Comparison of ENCODE assay signal across 10 cellular contexts in the genomic region with DNA sequence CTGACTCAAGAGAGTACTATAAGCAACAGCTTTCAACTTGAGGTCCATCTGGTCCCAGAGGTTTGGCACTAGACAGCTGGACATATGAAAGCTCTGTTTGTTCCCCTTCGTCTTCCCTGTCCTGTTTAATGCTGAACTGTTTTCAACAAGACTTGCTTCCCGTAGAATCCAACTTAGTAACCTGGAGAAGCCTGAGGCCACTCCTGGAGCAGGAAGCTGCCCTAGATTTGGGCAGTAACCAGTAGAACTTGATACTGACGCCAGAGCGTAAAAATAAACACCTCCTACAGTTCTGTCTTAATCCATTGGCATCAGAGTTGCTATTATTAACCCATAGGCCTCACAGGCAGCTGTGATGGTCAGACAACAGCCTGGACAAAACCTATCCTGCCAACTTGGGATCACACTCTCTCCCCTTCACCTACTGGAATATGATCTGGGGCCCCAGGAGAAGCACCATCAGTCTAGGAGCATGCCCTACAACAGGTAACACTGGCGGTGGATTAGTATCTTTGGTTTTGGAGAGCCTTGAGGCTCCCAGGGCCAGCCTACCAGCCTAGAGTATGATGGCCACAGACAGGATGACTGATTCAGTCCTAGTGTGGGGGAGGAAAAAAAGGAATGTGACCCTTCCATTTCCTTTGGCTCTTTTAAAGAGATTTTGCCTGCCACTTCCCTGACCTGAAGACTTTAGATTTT. TPM values are rescaled to one million over a fixed set of nuclear protein-coding genes. Genes with fewer than 3 reads are reported as not detected.
DNase-seq lines count a peak whose midpoint lies in the region; ATAC-seq and TF ChIP-seq lines count a peak whose summit lies in the region.
"Had no signal": no experiment of that assay in that cellular context is flagged by ENCODE, and none has a peak within 500 bp of the region (broad histone marks: within the 10 kb centered on the region; RNA-seq: fewer than 3 reads in every experiment).

No MANE protein-coding gene starts in this region.

- H3K27ac ChIP-seq in ascending aorta (peak overlapping the region; percentile 94 to 95), heart right ventricle (peak overlapping the region; percentile 66 to 91 (median 78)), rectal smooth muscle tissue (ENCODE audit: low read depth, low read length) (peak overlapping the region; percentile 84), OCI-LY7 (ENCODE audit: low read depth, low read length, poor library complexity, severe bottlenecking) (no peak overlapping the region)

- TF ChIP-seq CTCF in ascending aorta (IDR thresholded peaks at IDR 0.05) (no peak), heart right ventricle (IDR thresholded peaks at IDR 0.05) (no peak), OCI-LY7 (conservative IDR thresholded peaks at IDR 0.05; ENCODE audit: low read length) (no peak)
- TF ChIP-seq CTCF in activated CD8-positive, alpha-beta T cell treated with anti-CD3 and anti-CD28 coated beads for 36 hours (IDR thresholded peaks at IDR 0.05) = no peak

- intact Hi-C loops in ascending aorta (cut with DNase I) = loop anchor here (2.0 kb wide), 3 partner anchors 16 to 44 kb away; partner anchors contain the start of gene RUSC2
- intact Hi-C loops in heart right ventricle (cut with DNase I) = loop anchor here in 1 of 10 donors (5.0 kb wide), 1 partner anchor 33 kb away; no protein-coding TSS in a partner anchor
- intact Hi-C loops in activated CD8-positive, alpha-beta T cell treated with anti-CD3 and anti-CD28 coated beads for 36 hours (cut with micrococcal nuclease) = no loop called here
- intact Hi-C loops in OCI-LY7 (cut with micrococcal nuclease; ENCODE audit: unreplicated experiment) = no loop called here

- H3K27me3 Mint-ChIP-seq in activated CD8-positive, alpha-beta T cell treated with anti-CD3 and anti-CD28 coated beads for 36 hours = no peaks in the 10 kb centered on the region

- no peaks in the 10 kb centered on the region for H3K36me3 Mint-ChIP-seq in activated CD8-positive, alpha-beta T cell treated with anti-CD3 and anti-CD28 coated beads for 36 hours (ENCODE audit: low read depth)

- H3K9me3 ChIP-seq in ascending aorta (no peaks in the 10 kb centered on the region), heart right ventricle (no peaks in the 10 kb centered on the region), OCI-LY7 (ENCODE audit: low read length) (no peaks in the 10 kb centered on the region)

- H3K9ac ChIP-seq in rectal smooth muscle tissue (ENCODE audit: low read length) = no peak overlapping the region

- no peaks in the 10 kb centered on the region for H3K79me2 ChIP-seq in OCI-LY7 (ENCODE audit: insufficient read depth, low read depth, low read length)

- H3K4me1 Mint-ChIP-seq in activated CD8-positive, alpha-beta T cell treated with anti-CD3 and anti-CD28 coated beads for 36 hours (ENCODE audit: low read depth) = no peaks in the 10 kb centered on the region

- no peaks in the 10 kb centered on the region for H3K9me3 Mint-ChIP-seq in activated CD8-positive, alpha-beta T cell treated with anti-CD3 and anti-CD28 coated beads for 36 hours

- peak overlapping the region in 1 of 2 donors; percentile 25 for H3K4me3 ChIP-seq in ascending aorta
- peak overlapping the region in 1 of 10 donors; percentile 3 for H3K4me3 ChIP-seq in heart right ventricle
- H3K4me3 ChIP-seq in rectal smooth muscle tissue (ENCODE audit: low read length) = no peak overlapping the region
- no peak overlapping the region for H3K4me3 ChIP-seq in OCI-LY7 (ENCODE audit: low read depth, low read length, poor library complexity, severe bottlenecking)

- H3K4me2 ChIP-seq in OCI-LY7 (ENCODE audit: low read length) = no peak overlapping the region

- CTCF ChIA-PET in activated CD8-positive, alpha-beta T cell treated with anti-CD3 and anti-CD28 coated beads for 36 hours (lab: Charles Lee) = interaction anchor here (1.5 to 1.8 kb wide), 2 partner anchors 8 to 34 kb away, joined by 3 to 4 read pairs; no protein-coding TSS in a partner anchor
- CTCF ChIA-PET in OCI-LY7 (lab: Charles Lee; ENCODE audit: unreplicated experiment) = no interaction called here

- H3K36me3 ChIP-seq in ascending aorta (no peaks in the 10 kb centered on the region), heart right ventricle (no peaks in the 10 kb centered on the region), rectal smooth muscle tissue (ENCODE audit: control insufficient read depth, insufficient read depth, low read length) (no peaks in the 10 kb centered on the region), OCI-LY7 (ENCODE audit: insufficient read depth, low read length) (no peaks in the 10 kb centered on the region)

- POLR2A ChIA-PET in activated CD8-positive, alpha-beta T cell treated with anti-CD3 and anti-CD28 coated beads for 36 hours (lab: Charles Lee) = interaction anchor here (1.5 kb wide), 1 partner anchor 24 kb away, joined by 5 read pairs; no protein-coding TSS in a partner anchor
- POLR2A ChIA-PET in OCI-LY7 (lab: Charles Lee) = interaction anchor here (0.5 to 1.0 kb wide), 5 partner anchors 10 to 703 kb away, joined by 3 to 4 read pairs (median 3); no protein-coding TSS in a partner anchor

- no peaks in the 10 kb centered on the region for H3K9me2 ChIP-seq in OCI-LY7 (ENCODE audit: insufficient read depth, low read length)

- no peak overlapping the region for H2AFZ ChIP-seq in OCI-LY7 (ENCODE audit: low read length)

- H3K4me3 Mint-ChIP-seq in activated CD8-positive, alpha-beta T cell treated with anti-CD3 and anti-CD28 coated beads for 36 hours = no peak overlapping the region

- DNase-seq in EL (peak; percentile 81), ascending aorta (ENCODE audit: low spot score in 2 of 2) (peak in 1 of 2 donors; percentile 74), heart right ventricle (peak in 1 of 2 donors; percentile 30), cortex of kidney (lab: John Stamatoyannopoulos, UW) (no peak), AG08396 (ENCODE audit: low spot score) (no peak), OCI-LY7 (ENCODE audit: low spot score) (no peak)
- no peak for DNase-seq in activated CD8-positive, alpha-beta T cell treated with anti-CD3 and anti-CD28 coated beads for 36 hours
- DNase-seq: NCI-H1105; stimulated activated CD4-positive, alpha-beta T cell treated with anti-CD3 and anti-CD28 coated beads, Interleukin-12 subunit alpha, Interleukin-12 subunit beta, amount 100 ng/mL, for 4 hours had no signal

- no peak overlapping the region for H3K27ac Mint-ChIP-seq in activated CD8-positive, alpha-beta T cell treated with anti-CD3 and anti-CD28 coated beads for 36 hours

- WGBS in heart right ventricle, 2 donors = 30 to 34% methylated on average over 5 of the region's 5 CpGs

- BruUV-seq in OCI-LY7 (replicated peaks; lab: Mats Ljungman, UMichigan) = no TSS peak

- H3K4me1 ChIP-seq in ascending aorta = peaks cover 33 to 86% of the 10 kb centered on the region in 2 donors
- H3K4me1 ChIP-seq in heart right ventricle = peaks cover 31 to 92% (median 78%) of the 10 kb centered on the region in 9 donors
- H3K4me1 ChIP-seq in rectal smooth muscle tissue (ENCODE audit: control insufficient read depth, insufficient read depth, low read length) = peaks cover 78% of the 10 kb centered on the region
- no peaks in the 10 kb centered on the region for H3K4me1 ChIP-seq in OCI-LY7 (ENCODE audit: insufficient read depth, low read length, poor library complexity, severe bottlenecking)

- H3K27me3 ChIP-seq in ascending aorta (no peaks in the 10 kb centered on the region), heart right ventricle (no peaks in the 10 kb centered on the region), rectal smooth muscle tissue (ENCODE audit: control insufficient read depth, insufficient read depth, low read length) (no peaks in the 10 kb centered on the region)

- ATAC-seq in heart right ventricle = peak; percentile 44 to 86 (median 76)
- ATAC-seq in activated CD8-positive, alpha-beta T cell treated with anti-CD3 and anti-CD28 coated beads for 36 hours = no peak

- H4K20me1 ChIP-seq in OCI-LY7 (ENCODE audit: insufficient read depth, low read length) = no peaks in the 10 kb centered on the region

RNA-seq across cellular contexts. Expression of gene RUSC2, which starts 29.2 kb away (rescaled TPM):
- total RNA-seq in ascending aorta = 116 TPM
- 10 to 100 TPM; 22.1 to 34.9 (median 28.2) TPM for total RNA-seq in heart right ventricle
- 10 to 100 TPM; 22.5 to 32.7 TPM for polyA plus RNA-seq in heart right ventricle
- 1 to 10 TPM; 1.3 to 1.7 TPM for total RNA-seq in activated CD8-positive, alpha-beta T cell treated with anti-CD3 and anti-CD28 coated beads for 36 hours
- total RNA-seq in OCI-LY7 (2014; rRNA removed; shearing (Covaris generic)) = not detected in 2 replicates
- total RNA-seq in OCI-LY7 (2022) = not detected in 2 replicates

Comparison
In these comparisons a context has a peak if more than half of its experiments do, and no peak if none do; other contexts are left out.
1. RNA of gene RUSC2, which starts 29.2 kb away (total RNA-seq): 116 TPM in ascending aorta (single experiment) and 22.1 to 34.9 TPM in heart right ventricle; 1.3 to 1.7 TPM in activated CD8-positive, alpha-beta T cell treated with anti-CD3 and anti-CD28 coated beads for 36 hours and not detected in OCI-LY7; every median in the first group is over 4 times any median in the second.